8 cellular contexts compared by ENCODE assay signal in the genomic region with DNA sequence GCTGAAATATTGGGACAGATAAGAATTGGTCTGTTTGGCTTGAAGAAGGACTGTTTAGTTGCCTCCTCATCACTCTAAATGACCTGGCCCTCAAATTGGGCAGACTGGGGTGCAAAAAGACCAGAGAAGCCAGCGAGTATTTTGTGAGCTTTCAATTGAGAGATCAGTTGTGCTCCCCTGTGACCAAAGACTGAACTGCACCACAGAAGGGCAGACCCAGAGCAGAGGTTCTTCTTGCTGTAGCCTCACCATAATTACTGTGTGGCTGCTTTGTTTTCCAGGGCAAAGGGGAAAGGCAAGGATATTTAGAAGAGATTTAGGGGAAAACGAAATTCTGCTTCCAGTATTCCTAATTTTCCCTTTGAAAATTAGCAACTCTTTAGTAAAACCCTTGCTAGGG.
DNase-seq lines count a peak whose midpoint lies in the region; FAIRE-seq and TF ChIP-seq lines count a peak whose summit lies in the region.

No MANE protein-coding gene starts in this region.

- no peaks in the 10 kb centered on the region for H3K4me1 Mint-ChIP-seq in activated T-helper 2 cell treated with anti-CD3 and anti-CD28 coated beads, Interferon-gamma antibody, Interleukin-2, Interleukin-4, amounts not matched to agents 10 μg/mL and 5 μg/mL and 100 μg/mL, durations not matched to agents 14 hours and 24 hours and 36 hours (ENCODE audit: low read depth)

- no peaks in the 10 kb centered on the region for H3K27me3 Mint-ChIP-seq in activated T-helper 2 cell treated with anti-CD3 and anti-CD28 coated beads, Interferon-gamma antibody, Interleukin-2, Interleukin-4, amounts not matched to agents 10 μg/mL and 5 μg/mL and 100 μg/mL, durations not matched to agents 14 hours and 24 hours and 36 hours (ENCODE audit: low read depth)

- intact Hi-C loops in activated T-helper 2 cell treated with anti-CD3 and anti-CD28 coated beads, Interferon-gamma antibody, Interleukin-2, Interleukin-4, amounts not matched to agents 10 μg/mL and 5 μg/mL and 100 μg/mL, durations not matched to agents 14 hours and 24 hours and 36 hours (cut with micrococcal nuclease): no loop called here

- no peak overlapping the region for H3K4me3 Mint-ChIP-seq in activated T-helper 2 cell treated with anti-CD3 and anti-CD28 coated beads, Interferon-gamma antibody, Interleukin-2, Interleukin-4, amounts not matched to agents 10 μg/mL and 5 μg/mL and 100 μg/mL, durations not matched to agents 14 hours and 24 hours and 36 hours (ENCODE audit: low read depth)

- in situ Hi-C loops in GM13976 (cut with MboI; ENCODE audit: low sequenced_read_pairs, unreplicated experiment): loop anchor here (10.0 kb wide), 1 partner anchor 298 kb away; no protein-coding TSS in a partner anchor
- in situ Hi-C loops in astrocyte of the cerebellum (cut with HindIII; ENCODE audit: low sequenced_read_pairs): no loop called here

- no peaks in the 10 kb centered on the region for H3K9me3 Mint-ChIP-seq in activated T-helper 2 cell treated with anti-CD3 and anti-CD28 coated beads, Interferon-gamma antibody, Interleukin-2, Interleukin-4, amounts not matched to agents 10 μg/mL and 5 μg/mL and 100 μg/mL, durations not matched to agents 14 hours and 24 hours and 36 hours

- H3K4me3 ChIP-seq in astrocyte of the cerebellum (ENCODE audit: low read depth, low read length): no peak overlapping the region

- DNase-seq in GM13976 (ENCODE audit: low spot score): no peak
- DNase-seq in astrocyte of the cerebellum (ENCODE audit: low read depth): no peak
- peak; percentile 13 for DNase-seq in myocyte (ENCODE audit: low read depth)
- no peak for DNase-seq in cortex of kidney (lab: John Stamatoyannopoulos, UW)
- DNase-seq in SKM-1 treated with dmso at 0.1 percent for 144 hours (lab: John Stamatoyannopoulos, UW; ENCODE audit: unreplicated experiment): no peak
- DNase-seq in activated T-helper 2 cell treated with anti-CD3 and anti-CD28 coated beads, Interferon-gamma antibody, Interleukin-2, Interleukin-4, amounts not matched to agents 10 μg/mL and 5 μg/mL and 100 μg/mL, durations not matched to agents 14 hours and 24 hours and 36 hours (ENCODE audit: low spot score): no peak
- no peak for DNase-seq in H54 (ENCODE audit: insufficient read length, low spot score)

- no peak for FAIRE-seq in H54 (lab: Jason Lieb, UNC)

- TF ChIP-seq CTCF in GM13976 (IDR thresholded peaks at IDR 0.05; ENCODE audit: borderline replicate concordance, control extremely low read depth, extremely low read depth, insufficient read depth, missing control alignments): peak; percentile 14
- TF ChIP-seq CTCF in LNCAP (IDR thresholded peaks at IDR 0.05): peak; percentile 42; the same call in 1 of the 2 replicates
- peak; percentile 36 for TF ChIP-seq CTCF in astrocyte of the cerebellum (IDR thresholded peaks at IDR 0.05; ENCODE audit: low read depth, low read length, missing control alignments)

- H3K36me3 Mint-ChIP-seq in activated T-helper 2 cell treated with anti-CD3 and anti-CD28 coated beads, Interferon-gamma antibody, Interleukin-2, Interleukin-4, amounts not matched to agents 10 μg/mL and 5 μg/mL and 100 μg/mL, durations not matched to agents 14 hours and 24 hours and 36 hours (ENCODE audit: low read depth): no peaks in the 10 kb centered on the region

- H3K27ac Mint-ChIP-seq in activated T-helper 2 cell treated with anti-CD3 and anti-CD28 coated beads, Interferon-gamma antibody, Interleukin-2, Interleukin-4, amounts not matched to agents 10 μg/mL and 5 μg/mL and 100 μg/mL, durations not matched to agents 14 hours and 24 hours and 36 hours: no peak overlapping the region

- TF ChIP-seq POLR2A in H54 (IDR thresholded peaks at IDR 0.05; ENCODE audit: low read depth, low read length): no peak
